In the genomic region with DNA sequence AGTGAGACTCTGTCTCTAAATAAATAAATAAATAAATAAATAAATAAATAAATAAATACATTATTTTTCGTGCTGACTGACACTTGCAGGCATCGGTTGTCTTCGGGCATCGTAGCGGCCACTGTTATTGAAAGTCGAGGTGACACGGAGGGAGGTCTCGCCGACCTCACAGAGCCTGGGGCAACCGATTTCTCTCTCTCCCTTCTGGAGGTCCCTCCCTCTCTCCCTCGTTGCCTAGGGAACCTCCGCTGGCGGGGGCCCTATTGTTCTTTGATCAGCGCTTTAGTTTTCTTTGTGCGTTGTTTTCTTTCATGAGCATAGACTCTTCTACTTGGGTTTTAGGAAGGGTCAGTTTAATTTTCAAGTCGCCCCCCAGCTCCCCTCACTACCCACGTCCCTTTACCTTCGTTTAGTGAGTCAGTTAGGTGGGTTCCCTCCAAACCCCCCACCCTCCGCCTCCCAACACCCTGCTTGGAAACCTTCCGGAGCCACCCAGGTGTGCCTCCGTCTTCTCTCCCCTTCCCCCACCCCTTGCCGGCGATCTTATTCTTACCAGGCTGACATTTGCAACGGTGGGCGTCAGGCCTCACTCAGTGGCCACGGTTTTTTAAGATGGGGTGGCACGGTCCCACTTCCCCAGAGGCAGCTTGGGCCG, we compare ENCODE assay signal across 1 cellular context.
TF ChIP-seq lines count a peak whose summit lies in the region.

No MANE protein-coding gene starts in this region.

TF ChIP-seq in SK-N-SH, 30 proteins besides CTCF, POLR2A, EP300 and RAD21:
- TF ChIP-seq, protein P1, sequence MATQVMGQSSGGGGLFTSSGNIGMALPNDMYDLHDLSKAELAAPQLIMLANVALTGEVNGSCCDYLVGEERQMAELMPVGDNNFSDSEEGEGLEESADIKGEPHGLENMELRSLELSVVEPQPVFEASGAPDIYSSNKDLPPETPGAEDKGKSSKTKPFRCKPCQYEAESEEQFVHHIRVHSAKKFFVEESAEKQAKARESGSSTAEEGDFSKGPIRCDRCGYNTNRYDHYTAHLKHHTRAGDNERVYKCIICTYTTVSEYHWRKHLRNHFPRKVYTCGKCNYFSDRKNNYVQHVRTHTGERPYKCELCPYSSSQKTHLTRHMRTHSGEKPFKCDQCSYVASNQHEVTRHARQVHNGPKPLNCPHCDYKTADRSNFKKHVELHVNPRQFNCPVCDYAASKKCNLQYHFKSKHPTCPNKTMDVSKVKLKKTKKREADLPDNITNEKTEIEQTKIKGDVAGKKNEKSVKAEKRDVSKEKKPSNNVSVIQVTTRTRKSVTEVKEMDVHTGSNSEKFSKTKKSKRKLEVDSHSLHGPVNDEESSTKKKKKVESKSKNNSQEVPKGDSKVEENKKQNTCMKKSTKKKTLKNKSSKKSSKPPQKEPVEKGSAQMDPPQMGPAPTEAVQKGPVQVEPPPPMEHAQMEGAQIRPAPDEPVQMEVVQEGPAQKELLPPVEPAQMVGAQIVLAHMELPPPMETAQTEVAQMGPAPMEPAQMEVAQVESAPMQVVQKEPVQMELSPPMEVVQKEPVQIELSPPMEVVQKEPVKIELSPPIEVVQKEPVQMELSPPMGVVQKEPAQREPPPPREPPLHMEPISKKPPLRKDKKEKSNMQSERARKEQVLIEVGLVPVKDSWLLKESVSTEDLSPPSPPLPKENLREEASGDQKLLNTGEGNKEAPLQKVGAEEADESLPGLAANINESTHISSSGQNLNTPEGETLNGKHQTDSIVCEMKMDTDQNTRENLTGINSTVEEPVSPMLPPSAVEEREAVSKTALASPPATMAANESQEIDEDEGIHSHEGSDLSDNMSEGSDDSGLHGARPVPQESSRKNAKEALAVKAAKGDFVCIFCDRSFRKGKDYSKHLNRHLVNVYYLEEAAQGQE (IDR thresholded peaks at IDR 0.05; ENCODE audit: low read depth, low read length): no peak
- TF ChIP-seq, protein P2, sequence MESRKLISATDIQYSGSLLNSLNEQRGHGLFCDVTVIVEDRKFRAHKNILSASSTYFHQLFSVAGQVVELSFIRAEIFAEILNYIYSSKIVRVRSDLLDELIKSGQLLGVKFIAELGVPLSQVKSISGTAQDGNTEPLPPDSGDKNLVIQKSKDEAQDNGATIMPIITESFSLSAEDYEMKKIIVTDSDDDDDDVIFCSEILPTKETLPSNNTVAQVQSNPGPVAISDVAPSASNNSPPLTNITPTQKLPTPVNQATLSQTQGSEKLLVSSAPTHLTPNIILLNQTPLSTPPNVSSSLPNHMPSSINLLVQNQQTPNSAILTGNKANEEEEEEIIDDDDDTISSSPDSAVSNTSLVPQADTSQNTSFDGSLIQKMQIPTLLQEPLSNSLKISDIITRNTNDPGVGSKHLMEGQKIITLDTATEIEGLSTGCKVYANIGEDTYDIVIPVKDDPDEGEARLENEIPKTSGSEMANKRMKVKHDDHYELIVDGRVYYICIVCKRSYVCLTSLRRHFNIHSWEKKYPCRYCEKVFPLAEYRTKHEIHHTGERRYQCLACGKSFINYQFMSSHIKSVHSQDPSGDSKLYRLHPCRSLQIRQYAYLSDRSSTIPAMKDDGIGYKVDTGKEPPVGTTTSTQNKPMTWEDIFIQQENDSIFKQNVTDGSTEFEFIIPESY (IDR thresholded peaks at IDR 0.05; ENCODE audit: borderline replicate concordance, low read depth): no peak
- TF ChIP-seq MAX (IDR thresholded peaks at IDR 0.05; ENCODE audit: low read depth) (no peak), IRF3 (IDR thresholded peaks at IDR 0.05; ENCODE audit: low read depth, low read length) (no peak), ELF1 (IDR thresholded peaks at IDR 0.05) (no peak), CHD2 (IDR thresholded peaks at IDR 0.05; ENCODE audit: low read length, partially characterized antibody) (no peak), TCF12 (IDR thresholded peaks at IDR 0.05) (no peak), GATA2 (CRISPR knock-in tag; IDR thresholded peaks at IDR 0.05) (no peak), TAF1 (IDR thresholded peaks at IDR 0.05; ENCODE audit: borderline replicate concordance, low read depth, low read length) (no peak)
- TF ChIP-seq, protein P3, sequence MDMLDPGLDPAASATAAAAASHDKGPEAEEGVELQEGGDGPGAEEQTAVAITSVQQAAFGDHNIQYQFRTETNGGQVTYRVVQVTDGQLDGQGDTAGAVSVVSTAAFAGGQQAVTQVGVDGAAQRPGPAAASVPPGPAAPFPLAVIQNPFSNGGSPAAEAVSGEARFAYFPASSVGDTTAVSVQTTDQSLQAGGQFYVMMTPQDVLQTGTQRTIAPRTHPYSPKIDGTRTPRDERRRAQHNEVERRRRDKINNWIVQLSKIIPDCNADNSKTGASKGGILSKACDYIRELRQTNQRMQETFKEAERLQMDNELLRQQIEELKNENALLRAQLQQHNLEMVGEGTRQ (IDR thresholded peaks at IDR 0.05; ENCODE audit: borderline replicate concordance, low read depth, low read length): no peak
